In the genomic region with DNA sequence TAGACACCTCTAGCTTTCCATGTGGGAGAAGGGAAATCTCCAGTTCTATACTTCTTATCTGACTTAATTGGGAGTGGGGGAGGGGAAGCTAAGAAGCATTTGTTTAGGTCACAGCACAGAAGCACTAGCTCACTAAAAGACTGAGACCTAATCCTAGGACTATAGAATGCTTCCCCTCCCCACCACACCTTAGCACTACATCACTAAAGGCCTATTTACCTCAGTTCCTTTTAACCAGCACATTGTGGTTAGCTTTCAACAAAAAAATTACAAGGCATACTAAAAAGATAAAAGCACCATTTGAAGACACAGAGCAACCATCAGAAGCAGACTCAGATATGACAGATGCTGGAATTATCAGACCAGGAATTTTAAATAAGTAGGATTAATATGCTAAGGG, we compare ENCODE assay signal across 24 cellular contexts. TPM values are rescaled to one million over a fixed set of nuclear protein-coding genes. Genes with fewer than 3 reads are reported as not detected.
"Had no signal": no experiment of that assay in that cellular context is flagged by ENCODE, and none has a peak within 500 bp of the region (broad histone marks: within the 10 kb centered on the region; RNA-seq: fewer than 3 reads in every experiment).

No MANE protein-coding gene starts in this region.

- H3K9me3 ChIP-seq: gastrocnemius medialis, right lobe of liver, thyroid gland, vagina had no signal

- H3K36me3 ChIP-seq: gastrocnemius medialis, suprapubic skin, thyroid gland had no signal

- H3K27ac Mint-ChIP-seq: memory B cell, mesothelial cell of epicardium, nephron, neural progenitor cell, progenitor cell of endocrine pancreas had no signal

- H3K4me3 Mint-ChIP-seq: memory B cell; mesothelial cell of epicardium; nephron; neural progenitor cell; stimulated activated naive CD8-positive, alpha-beta T cell treated with anti-CD3 and anti-CD28 coated beads, Interleukin-15, amount 100 ng/mL, for 72 hours had no signal

- H3K27me3 Mint-ChIP-seq: memory B cell; naive thymus-derived CD4-positive, alpha-beta T cell; progenitor cell of endocrine pancreas; stimulated activated naive CD8-positive, alpha-beta T cell treated with anti-CD3 and anti-CD28 coated beads, Interleukin-15, amount 100 ng/mL, for 72 hours had no signal

- FAIRE-seq: keratinocyte, small intestine had no signal

- H3K79me2 ChIP-seq: parathyroid adenoma had no signal

- H3K27ac ChIP-seq: dorsolateral prefrontal cortex, gastrocnemius medialis, neural progenitor cell, parathyroid adenoma, right lobe of liver, suprapubic skin, thyroid gland, vagina had no signal

- H3K4me2 ChIP-seq: neural progenitor cell had no signal

- H3K4me3 ChIP-seq: dorsolateral prefrontal cortex, gastrocnemius medialis, lung, mucosa of descending colon, neural progenitor cell, right lobe of liver, suprapubic skin, thyroid gland, vagina had no signal

- H3K4me1 Mint-ChIP-seq: memory B cell; mesothelial cell of epicardium; nephron; neural progenitor cell; stimulated activated naive CD8-positive, alpha-beta T cell treated with anti-CD3 and anti-CD28 coated beads, Interleukin-15, amount 100 ng/mL, for 72 hours had no signal

- H3K4me1 ChIP-seq: gastrocnemius medialis, neural progenitor cell, parathyroid adenoma, right lobe of liver, suprapubic skin, thyroid gland, vagina had no signal

- H2AFZ ChIP-seq: neural progenitor cell, parathyroid adenoma had no signal

- ATAC-seq: gastrocnemius medialis; left lobe of liver; mucosa of descending colon; naive thymus-derived CD4-positive, alpha-beta T cell; right lobe of liver; stimulated activated naive CD8-positive, alpha-beta T cell treated with anti-CD3 and anti-CD28 coated beads, Interleukin-15, amount 100 ng/mL, for 72 hours had no signal

- H3K9ac ChIP-seq: neural progenitor cell, parathyroid adenoma had no signal

- DNase-seq: dorsolateral prefrontal cortex; effector CD4-positive, alpha-beta T cell; gastrocnemius medialis; head of caudate nucleus; mucosa of descending colon; right lobe of liver; small intestine; stimulated activated CD4-positive, alpha-beta T cell treated with anti-CD3 and anti-CD28 coated beads, Interleukin-15, amount 100 ng/mL, for 24 hours; stimulated activated CD4-positive, alpha-beta T cell treated with anti-CD3 and anti-CD28 coated beads, Interleukin-2, amount 100 ng/mL, for 48 hours; stimulated activated naive CD8-positive, alpha-beta T cell treated with anti-CD3 and anti-CD28 coated beads, Interleukin-15, amount 100 ng/mL, for 72 hours; thyroid gland; trophoblast cell had no signal

- H3K27me3 ChIP-seq: dorsolateral prefrontal cortex, gastrocnemius medialis, neural progenitor cell, right lobe of liver, suprapubic skin, thyroid gland, vagina had no signal

RNA-seq across cellular contexts. Expression of a gene that starts 53.8 kb away (rescaled TPM):
- polyA plus RNA-seq: keratinocyte; naive thymus-derived CD4-positive, alpha-beta T cell had no signal
